14 cellular contexts compared by ENCODE assay signal in the genomic region with DNA sequence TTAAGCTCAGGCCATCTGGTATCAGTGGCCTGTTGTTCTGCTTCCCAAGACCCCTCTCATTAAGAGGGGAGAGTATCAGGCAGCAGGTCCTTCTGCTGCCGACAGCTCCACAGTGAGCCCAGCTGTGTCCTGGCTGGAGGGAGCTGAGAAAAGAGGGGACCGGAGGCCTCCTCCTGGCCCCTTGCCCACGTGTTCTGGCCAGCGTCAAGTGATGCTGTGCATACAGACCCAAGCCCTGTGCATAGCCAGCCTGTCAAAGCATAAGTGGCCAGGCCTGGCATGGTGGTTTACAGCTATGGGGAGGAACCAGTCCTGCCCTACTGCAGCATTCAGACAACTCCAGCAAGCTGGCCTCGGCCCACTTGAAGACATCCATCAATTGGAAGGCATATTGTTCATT.
"Had no signal": no experiment of that assay in that cellular context is flagged by ENCODE, and none has a peak within 500 bp of the region (broad histone marks: within the 10 kb centered on the region; RNA-seq: fewer than 3 reads in every experiment).

No MANE protein-coding gene starts in this region.

- H3K27me3 ChIP-seq: gastrocnemius medialis, stomach had no signal

- H3K4me1 ChIP-seq: gastrocnemius medialis had no signal

- H3K36me3 ChIP-seq: thoracic aorta had no signal

- ATAC-seq: activated CD4-positive, CD25-positive, alpha-beta regulatory T cell treated with anti-CD3 and anti-CD28 coated beads, Interleukin-2, amount 50 U/mL, for 24 hours; activated naive CD8-positive, alpha-beta T cell treated with anti-CD3 and anti-CD28 coated beads, Interleukin-2, amount 50 U/mL, for 24 hours; T-cell had no signal

- DNase-seq: activated CD4-positive, alpha-beta T cell treated with anti-CD3 and anti-CD28 coated beads, Interleukin-2, amount 50 U/mL, for 1 hour; activated CD8-positive, alpha-beta memory T cell treated with anti-CD3 and anti-CD28 coated beads for 24 hours; activated naive CD4-positive, alpha-beta T cell treated with Interleukin-2 at 50 U/mL for 16 hours; activated naive CD8-positive, alpha-beta T cell treated with anti-CD3 and anti-CD28 coated beads, Interleukin-2, amount 50 U/mL, for 24 hours; dermis blood vessel endothelial cell; gastrocnemius medialis; islet precursor cell; occipital lobe; stimulated activated CD4-positive, alpha-beta T cell treated with anti-CD3 and anti-CD28 coated beads, Interleukin-1b, Interleukin-23, amount 100 ng/mL, for 48 hours; stomach; T-cell; T-helper 9 cell had no signal

- H3K4me3 ChIP-seq: gastrocnemius medialis, stomach, thoracic aorta had no signal

- H3K9me3 ChIP-seq: gastrocnemius medialis, stomach, thoracic aorta had no signal

- H3K27ac ChIP-seq: gastrocnemius medialis, stomach, thoracic aorta had no signal
